ENCODE assay signal across 1 cellular context in genomic region chr5:2810644-2811043, GRCh38.
TF ChIP-seq lines count a peak whose summit lies in the region.

No MANE protein-coding gene starts in this region.

TF ChIP-seq in GM23338, 12 proteins besides CTCF, POLR2A, EP300 and RAD21 (continued from another document):
- no peak for TF ChIP-seq ZNF462 (CRISPR knock-in tag; IDR thresholded peaks at IDR 0.05)
- TF ChIP-seq EZH2phosphoT487 (IDR thresholded peaks at IDR 0.05; ENCODE audit: unreplicated experiment), result no peak
- no peak for TF ChIP-seq ZNF331 (CRISPR knock-in tag; IDR thresholded peaks at IDR 0.05; ENCODE audit: low read depth)
- no peak for TF ChIP-seq JUNB (IDR thresholded peaks at IDR 0.05; ENCODE audit: unreplicated experiment)
- no peak for TF ChIP-seq STAT1 (IDR thresholded peaks at IDR 0.05; ENCODE audit: unreplicated experiment)
